In the genomic region with DNA sequence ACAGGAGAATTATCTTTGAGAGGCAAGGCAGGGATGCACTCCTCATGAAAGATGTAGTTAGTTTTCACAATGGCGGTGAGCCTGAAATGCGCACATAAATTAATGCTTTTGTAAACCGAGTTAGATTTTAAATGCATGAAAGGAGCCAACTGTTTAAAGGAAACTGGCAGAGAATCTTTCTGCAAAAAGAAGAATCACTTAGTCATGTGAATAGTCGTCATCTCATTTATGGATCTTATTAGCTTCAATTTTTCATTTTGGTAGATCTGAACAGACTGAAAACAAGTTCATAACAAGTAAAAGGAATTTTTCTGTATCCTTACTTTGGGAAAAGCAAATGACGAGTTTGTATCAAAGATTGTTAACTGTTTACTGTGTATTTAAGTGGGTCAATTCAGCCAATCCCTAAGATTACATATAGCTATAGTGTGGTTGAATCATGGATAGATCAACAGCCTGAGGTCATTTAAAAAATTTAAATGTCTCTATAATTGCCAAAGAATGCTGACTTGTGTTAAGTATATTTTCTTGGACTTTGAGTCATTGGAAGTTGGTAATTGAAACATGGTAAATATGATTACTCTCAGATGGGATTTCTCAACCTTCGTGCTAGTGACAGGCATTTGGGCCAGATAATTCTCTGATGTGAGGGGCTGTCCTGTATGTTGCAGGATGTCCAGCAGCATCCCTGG, we compare ENCODE assay signal across 20 cellular contexts.
"Had no signal": no experiment of that assay in that cellular context is flagged by ENCODE, and none has a peak within 500 bp of the region (broad histone marks: within the 10 kb centered on the region; RNA-seq: fewer than 3 reads in every experiment).

No MANE protein-coding gene starts in this region.

- H3K4me3 ChIP-seq: ascending aorta, cardiac muscle cell, right atrium auricular region, skin epidermis, tibial artery, uterus had no signal

- H3K27me3 ChIP-seq: ascending aorta, cardiac muscle cell, right atrium auricular region, uterus had no signal

- H3K9me3 ChIP-seq: ascending aorta, right atrium auricular region, tibial artery, uterus had no signal

- H3K27ac ChIP-seq: ascending aorta, cardiac muscle cell, right atrium auricular region, tibial artery, uterus had no signal

- H3K27ac Mint-ChIP-seq: activated T-helper 17 cell treated with anti-CD3 and anti-CD28 coated beads, Interleukin-2, amount 50 U/mL, for 72 hours; progenitor cell of endocrine pancreas; stimulated activated naive B cell treated with anti-CD40 and anti-IgM and Interleukin-4, amounts not matched to agents 10 μg/mL and 1 μg/mL and 100 μg/mL, for 72 hours; T-cell had no signal

- H3K4me1 Mint-ChIP-seq: activated T-helper 17 cell treated with anti-CD3 and anti-CD28 coated beads, Interleukin-2, amount 50 U/mL, for 72 hours; stimulated activated naive B cell treated with anti-CD40 and anti-IgM and Interleukin-4, amounts not matched to agents 10 μg/mL and 1 μg/mL and 100 μg/mL, for 72 hours; T-cell had no signal

- H3K36me3 Mint-ChIP-seq: stimulated activated naive B cell treated with anti-CD40 and anti-IgM and Interleukin-4, amounts not matched to agents 10 μg/mL and 1 μg/mL and 100 μg/mL, for 72 hours; T-cell had no signal

- DNase-seq: activated CD4-positive, alpha-beta T cell treated with anti-CD3 and anti-CD28 coated beads, Interleukin-2, amount 50 U/mL, for 48 hours; activated CD4-positive, CD25-positive, alpha-beta regulatory T cell treated with anti-CD3 and anti-CD28 coated beads, Interleukin-2, amount 50 U/mL, for 72 hours; activated naive CD4-positive, alpha-beta T cell treated with Interleukin-2 at 50 U/mL for 16 hours; hypothalamus; kidney glomerular epithelial cell; nucleus accumbens; stimulated activated CD4-positive, alpha-beta T cell treated with anti-CD3 and anti-CD28 coated beads, Interleukin-15, amount 100 ng/mL, for 24 hours; stimulated activated CD4-positive, alpha-beta T cell treated with anti-CD3 and anti-CD28 coated beads, Interleukin-4, amount 100 ng/mL, for 1 hour; stimulated activated naive B cell treated with anti-CD40 and anti-IgM and Interleukin-4, amounts not matched to agents 10 μg/mL and 1 μg/mL and 100 μg/mL, for 72 hours; T-cell; T-helper 9 cell; tibial artery; uterus had no signal

- ATAC-seq: activated T-helper 17 cell treated with anti-CD3 and anti-CD28 coated beads, Interleukin-2, amount 50 U/mL, for 72 hours; stimulated activated naive B cell treated with anti-CD40 and anti-IgM and Interleukin-4, amounts not matched to agents 10 μg/mL and 1 μg/mL and 100 μg/mL, for 72 hours; T-cell had no signal

- H3K36me3 ChIP-seq: ascending aorta, cardiac muscle cell, right atrium auricular region, tibial artery, uterus had no signal

- H3K4me1 ChIP-seq: ascending aorta, right atrium auricular region, uterus had no signal

- H3K9me3 Mint-ChIP-seq: nephron; stimulated activated naive B cell treated with anti-CD40 and anti-IgM and Interleukin-4, amounts not matched to agents 10 μg/mL and 1 μg/mL and 100 μg/mL, for 72 hours had no signal

- H3K4me3 Mint-ChIP-seq: activated T-helper 17 cell treated with anti-CD3 and anti-CD28 coated beads, Interleukin-2, amount 50 U/mL, for 72 hours; nephron; stimulated activated naive B cell treated with anti-CD40 and anti-IgM and Interleukin-4, amounts not matched to agents 10 μg/mL and 1 μg/mL and 100 μg/mL, for 72 hours; T-cell had no signal
